ENCODE assay signal across 8 cellular contexts in genomic region chr6:32152414-32153251, GRCh38. TPM values are rescaled to one million over a fixed set of nuclear protein-coding genes. Genes with fewer than 3 reads are reported as not detected.
DNase-seq lines count a peak whose midpoint lies in the region; ATAC-seq and TF ChIP-seq lines count a peak whose summit lies in the region.

No MANE protein-coding gene starts in this region.

- H3K36me3 Mint-ChIP-seq in activated B cell treated with CpG ODN at 0.5 μM for 24 hours (ENCODE audit: low read depth) (no peaks in the 10 kb centered on the region), progenitor cell of endocrine pancreas (ENCODE audit: insufficient read depth) (peaks cover 9% of the 10 kb centered on the region)

- ATAC-seq in activated B cell treated with CpG ODN at 0.5 μM for 24 hours (ENCODE audit: low read depth) (no peak), HG03342 (IDR thresholded peaks at IDR 0.05; ENCODE audit: unreplicated experiment) (no peak)

- H3K4me1 Mint-ChIP-seq in activated B cell treated with CpG ODN at 0.5 μM for 24 hours, result peaks cover 41% of the 10 kb centered on the region
- peaks cover 26% of the 10 kb centered on the region for H3K4me1 Mint-ChIP-seq in progenitor cell of endocrine pancreas (ENCODE audit: low read depth)

- H3K27ac Mint-ChIP-seq in activated B cell treated with CpG ODN at 0.5 μM for 24 hours (no peak overlapping the region), progenitor cell of endocrine pancreas (peak overlapping the region; percentile 98)

- POLR2A ChIA-PET in activated B cell treated with CpG ODN at 0.5 μM for 24 hours (lab: Charles Lee), result interaction anchor here (0.5 kb wide), 2 partner anchors 18 to 33 kb away, joined by 4 to 5 read pairs; no protein-coding TSS in a partner anchor

- DNase-seq in GM03348 (ENCODE audit: low spot score) (peak; percentile 26), activated B cell treated with CpG ODN at 0.5 μM for 24 hours (no peak), globus pallidus (ENCODE audit: low spot score) (peak; percentile 42), progenitor cell of endocrine pancreas (ENCODE audit: low spot score, unreplicated experiment) (no peak), NCI-H2029 (lab: John Stamatoyannopoulos, UW) (no peak), NCI-H2029 treated with DMSO at 0.1 percent for 48 hours (lab: John Stamatoyannopoulos, UW) (no peak), OCI-M1 (lab: John Stamatoyannopoulos, UW) (no peak)

- CTCF ChIA-PET in activated B cell treated with CpG ODN at 0.5 μM for 24 hours (lab: Charles Lee), result interaction anchor here (1.2 kb wide), 1 partner anchor 24 kb away, joined by 3 read pairs; the partner anchor contains the start of gene ATF6B

- H3K27me3 Mint-ChIP-seq in activated B cell treated with CpG ODN at 0.5 μM for 24 hours (peaks cover 41% of the 10 kb centered on the region), progenitor cell of endocrine pancreas (peaks cover 13% of the 10 kb centered on the region)

- H3K4me3 Mint-ChIP-seq in activated B cell treated with CpG ODN at 0.5 μM for 24 hours (peak overlapping the region; percentile 52), progenitor cell of endocrine pancreas (ENCODE audit: low read depth) (peak overlapping the region; percentile 99)

- TF ChIP-seq CTCF in activated B cell treated with CpG ODN at 0.5 μM for 24 hours (IDR thresholded peaks at IDR 0.05), result no peak
- no peak for TF ChIP-seq CTCF in progenitor cell of endocrine pancreas (IDR thresholded peaks at IDR 0.05; ENCODE audit: unreplicated experiment)

- H3K9me3 Mint-ChIP-seq in activated B cell treated with CpG ODN at 0.5 μM for 24 hours (no peaks in the 10 kb centered on the region), progenitor cell of endocrine pancreas (ENCODE audit: low read depth) (no peaks in the 10 kb centered on the region)

- intact Hi-C loops in activated B cell treated with CpG ODN at 0.5 μM for 24 hours (cut with micrococcal nuclease), result loop anchor here (10.0 kb wide), 1 partner anchor 108 kb away; no protein-coding TSS in a partner anchor

RNA-seq across cellular contexts. Expression of gene PRRT1, which starts 0.9 kb away (rescaled TPM):
- total RNA-seq in activated B cell treated with CpG ODN at 0.5 μM for 24 hours (not detected in 2 replicates), progenitor cell of endocrine pancreas (2.9 and 3.3 TPM in 2 replicates)

RNA-seq across cellular contexts. Expression of gene PPT2, which starts 1.3 kb away (rescaled TPM):
- 1.8 and 3.0 TPM in 2 replicates for total RNA-seq in activated B cell treated with CpG ODN at 0.5 μM for 24 hours
- 75.5 and 80.8 TPM in 2 replicates for total RNA-seq in progenitor cell of endocrine pancreas

RNA-seq across cellular contexts. Expression of gene EGFL8, which starts 11.8 kb away (rescaled TPM):
- 2.2 and 3.4 TPM in 2 replicates for total RNA-seq in activated B cell treated with CpG ODN at 0.5 μM for 24 hours
- total RNA-seq in progenitor cell of endocrine pancreas, result 68.3 and 83.1 TPM in 2 replicates

RNA-seq across cellular contexts. Expression of gene FKBPL, which starts 22.5 kb away (rescaled TPM):
- total RNA-seq in activated B cell treated with CpG ODN at 0.5 μM for 24 hours (4.1 and 4.4 TPM in 2 replicates), progenitor cell of endocrine pancreas (8.4 and 8.7 TPM in 2 replicates)

RNA-seq across cellular contexts. Expression of gene AGPAT1, which starts 23.3 kb away (rescaled TPM):
- total RNA-seq in activated B cell treated with CpG ODN at 0.5 μM for 24 hours (26.4 and 27.0 TPM in 2 replicates), progenitor cell of endocrine pancreas (94.1 and 102 TPM in 2 replicates)

Comparison
In these comparisons a context has a peak if more than half of its experiments do, and no peak if none do; other contexts are left out.
1. DNase-seq: peak in GM03348 (single experiment) and globus pallidus (single experiment); none in activated B cell treated with CpG ODN at 0.5 μM for 24 hours (single experiment), progenitor cell of endocrine pancreas (single experiment), NCI-H2029 (single experiment), NCI-H2029 treated with DMSO at 0.1 percent for 48 hours (single experiment) and OCI-M1 (single experiment).
2. RNA of gene PPT2, which starts 1.3 kb away (total RNA-seq): 75.5 to 80.8 TPM in progenitor cell of endocrine pancreas; 1.8 to 3.0 TPM in activated B cell treated with CpG ODN at 0.5 μM for 24 hours; every median in the first group is over 10 times any median in the second.
3. RNA of gene EGFL8, which starts 11.8 kb away (total RNA-seq): 68.3 to 83.1 TPM in progenitor cell of endocrine pancreas; 2.2 to 3.4 TPM in activated B cell treated with CpG ODN at 0.5 μM for 24 hours; every median in the first group is over 10 times any median in the second.